Comparison of ENCODE assay signal across 23 cellular contexts in the genomic region with DNA sequence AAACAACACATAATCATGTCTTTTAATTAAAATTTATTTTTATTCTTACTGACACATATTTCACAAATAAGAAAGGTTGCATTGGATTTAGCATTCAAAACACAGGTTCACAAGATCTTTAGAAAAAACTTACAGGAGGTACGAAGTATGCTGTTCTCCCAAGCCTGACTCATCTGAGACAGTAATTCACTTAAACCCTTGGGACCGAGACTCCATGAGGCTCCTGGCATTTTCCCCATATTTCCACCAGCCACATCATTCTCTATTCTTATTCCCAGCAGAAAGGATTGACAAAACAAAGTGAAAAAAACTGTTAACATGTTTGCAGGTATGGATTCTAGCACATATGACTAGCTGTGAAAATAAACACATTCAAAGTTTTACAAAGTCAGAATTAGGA. TPM values are rescaled to one million over a fixed set of nuclear protein-coding genes. Genes with fewer than 3 reads are reported as not detected.
DNase-seq lines count a peak whose midpoint lies in the region; ATAC-seq and TF ChIP-seq lines count a peak whose summit lies in the region.
"Had no signal": no experiment of that assay in that cellular context is flagged by ENCODE, and none has a peak within 500 bp of the region (broad histone marks: within the 10 kb centered on the region; RNA-seq: fewer than 3 reads in every experiment).

No MANE protein-coding gene starts in this region.

- H3K36me3 ChIP-seq in GM23248 (ENCODE audit: low read depth) (no peaks in the 10 kb centered on the region), trophoblast cell (ENCODE audit: control insufficient read depth in 1 of 2, insufficient read depth in 2 of 2, low read length in 2 of 2) (no peaks in the 10 kb centered on the region), SK-N-SH (replicated peaks in 1 of 2; ENCODE audit: control insufficient read depth in 1 of 2, insufficient read depth in 2 of 2, low read length in 1 of 2) (no peaks in the 10 kb centered on the region)
- H3K36me3 ChIP-seq: MG63, Peyer's patch had no signal

- no peak for TF ChIP-seq EP300 in SK-N-SH (IDR thresholded peaks at IDR 0.05; ENCODE audit: borderline replicate concordance in 1 of 2, low read depth in 1 of 2, low read length in 1 of 2)

- no peak overlapping the region for H3K9ac ChIP-seq in GM23248
- H3K9ac ChIP-seq in trophoblast cell (ENCODE audit: low read length): no peak overlapping the region
- H3K9ac ChIP-seq in SK-N-SH: no peak overlapping the region
- H3K9ac ChIP-seq: KMS-11 had no signal

- H3K9me3 ChIP-seq in GM23248 (ENCODE audit: low read depth) (no peaks in the 10 kb centered on the region), trophoblast cell (ENCODE audit: insufficient read depth, low read depth, low read length) (no peaks in the 10 kb centered on the region), SK-N-SH (0 out of 2 replicates have a peak, but pooled peaks cover 5% of the 10 kb centered on the region)
- H3K9me3 ChIP-seq: MG63, Peyer's patch had no signal

- H3F3A ChIP-seq in GM23248 (ENCODE audit: insufficient read depth) (peaks cover 16% of the 10 kb centered on the region), SK-N-SH (replicated peaks; ENCODE audit: insufficient read depth) (no peaks in the 10 kb centered on the region)

- H2BK5ac ChIP-seq in trophoblast cell (ENCODE audit: low read depth, low read length, poor library complexity): no peak overlapping the region

- H4K20me1 ChIP-seq in GM23248 (ENCODE audit: insufficient read depth): no peaks in the 10 kb centered on the region
- no peaks in the 10 kb centered on the region for H4K20me1 ChIP-seq in SK-N-SH (ENCODE audit: insufficient read depth)

- no peak overlapping the region for H2BK120ac ChIP-seq in trophoblast cell (ENCODE audit: insufficient read depth, low read length, poor library complexity)

- POLR2A ChIA-PET in SK-N-SH (lab: Yijun Ruan, JAX): no interaction called here

- H3K27me3 ChIP-seq in GM23248 (replicated peaks; ENCODE audit: insufficient read depth) (no peaks in the 10 kb centered on the region), trophoblast cell (ENCODE audit: insufficient read depth, low read length) (no peaks in the 10 kb centered on the region), SK-N-SH (ENCODE audit: insufficient read depth) (no peaks in the 10 kb centered on the region)
- H3K27me3 ChIP-seq: MG63, Peyer's patch had no signal

- no peaks in the 10 kb centered on the region for H3K79me1 ChIP-seq in trophoblast cell (ENCODE audit: low read length)

- no peak overlapping the region for H4K8ac ChIP-seq in trophoblast cell (ENCODE audit: low read depth, low read length)

- H3K4me1 ChIP-seq in GM23248 (ENCODE audit: insufficient read depth) (peaks cover 26% of the 10 kb centered on the region), trophoblast cell (ENCODE audit: control insufficient read depth in 1 of 2, insufficient read depth in 2 of 2, low read length in 2 of 2) (no peaks in the 10 kb centered on the region), SK-N-SH (ENCODE audit: control insufficient read depth in 1 of 2, insufficient read depth in 2 of 2, low read depth in 1 of 2, low read length in 1 of 2) (no peaks in the 10 kb centered on the region)
- H3K4me1 ChIP-seq: Peyer's patch had no signal

- H3K27ac ChIP-seq in GM23248 (peak overlapping the region; percentile 14), trophoblast cell (ENCODE audit: low read depth, low read length) (no peak overlapping the region), SK-N-SH (ENCODE audit: low read depth in 2 of 2, low read length in 1 of 2) (no peak overlapping the region)
- H3K27ac ChIP-seq: KMS-11, Peyer's patch had no signal

- TF ChIP-seq CTCF in AG10803 (conservative IDR thresholded peaks at IDR 0.05; ENCODE audit: low read length) (no peak), choroid plexus epithelial cell (conservative IDR thresholded peaks at IDR 0.05; ENCODE audit: low read depth, low read length) (no peak), foreskin fibroblast (IDR thresholded peaks at IDR 0.05; ENCODE audit: low read depth, low read length) (no peak), SK-N-SH (IDR thresholded peaks at IDR 0.05) (no peak)

- H3K4ac ChIP-seq in trophoblast cell (ENCODE audit: low read depth, low read length): no peak overlapping the region

- no peak overlapping the region for H3K18ac ChIP-seq in trophoblast cell (ENCODE audit: low read length)

- no peak for TF ChIP-seq RAD21 in SK-N-SH (IDR thresholded peaks at IDR 0.05; ENCODE audit: low read length)

- no peak overlapping the region for H2BK12ac ChIP-seq in trophoblast cell (ENCODE audit: low read length)

- H3K79me2 ChIP-seq in GM23248 (ENCODE audit: insufficient read depth) (peaks cover 48% of the 10 kb centered on the region), trophoblast cell (ENCODE audit: control insufficient read depth, insufficient read depth, low read length, poor library complexity) (no peaks in the 10 kb centered on the region), SK-N-SH (ENCODE audit: insufficient read depth) (no peaks in the 10 kb centered on the region)

- no peaks in the 10 kb centered on the region for H3K9me2 ChIP-seq in GM23248 (ENCODE audit: insufficient read depth)
- no peaks in the 10 kb centered on the region for H3K9me2 ChIP-seq in SK-N-SH

- WGBS in GM23248 (ENCODE audit: low coverage in 1 of 2, low lambda C conversion rate in 2 of 2, missing lambda C conversion rate in 2 of 2), 2 experiments: 1 to 4% methylated on average over 2 of the region's 2 CpGs
- WGBS in trophoblast cell (ENCODE audit: extremely low coverage, insufficient coverage, insufficient read length): no CpG with 5 or more reads among the region's 2 CpGs
- WGBS in SK-N-SH (ENCODE audit: low lambda C conversion rate): 20% methylated on average over 2 of the region's 2 CpGs

- H3K23ac ChIP-seq in trophoblast cell (ENCODE audit: low read length): no peak overlapping the region

- no peak overlapping the region for H2AK5ac ChIP-seq in trophoblast cell (ENCODE audit: low read length)

- no peak overlapping the region for H4K12ac ChIP-seq in trophoblast cell (ENCODE audit: low read depth, low read length)

- H4K91ac ChIP-seq in trophoblast cell (ENCODE audit: low read depth, low read length): no peak overlapping the region

- no peak overlapping the region for H3K14ac ChIP-seq in trophoblast cell (ENCODE audit: low read length)

- DNase-seq in AG10803 (ENCODE audit: low read depth) (peak; percentile 84), GM23248 (peak; percentile 96), choroid plexus epithelial cell (ENCODE audit: low read depth) (peak; percentile 40), foreskin fibroblast (peak; percentile 20 to 40), trophoblast cell (no peak), dermis blood vessel endothelial cell (no peak), SK-N-SH (no peak)
- DNase-seq: C1 segment of cervical spinal cord, DMS79 treated with DMSO at 0.1 percent for 48 hours, GOT3, MG63, NCI-H1092 treated with DMSO at 0.1 percent for 48 hours, NCI-H1694 treated with DMSO at 0.1 percent for 48 hours, NCI-H2107, NCI-H446 treated with DMSO at 0.1 percent for 48 hours, Peyer's patch, SHP77, T-helper 1 cell had no signal

- no peak overlapping the region for H3K4me3 ChIP-seq in AG10803 (ENCODE audit: low read length)
- H3K4me3 ChIP-seq in GM23248: no peak overlapping the region
- no peak overlapping the region for H3K4me3 ChIP-seq in choroid plexus epithelial cell (ENCODE audit: low read depth, low read length)
- no peak overlapping the region for H3K4me3 ChIP-seq in foreskin fibroblast (ENCODE audit: low read depth in 1 of 2, low read length in 2 of 2)
- no peak overlapping the region for H3K4me3 ChIP-seq in trophoblast cell (ENCODE audit: low read depth, low read length)
- no peak overlapping the region for H3K4me3 ChIP-seq in SK-N-SH (ENCODE audit: low read depth in 2 of 2, low read length in 1 of 2)
- H3K4me3 ChIP-seq: MG63, Peyer's patch had no signal

- H3K4me2 ChIP-seq in GM23248 (ENCODE audit: unreplicated experiment): peak overlapping the region; percentile 10
- no peak overlapping the region for H3K4me2 ChIP-seq in trophoblast cell (ENCODE audit: low read length)
- no peak overlapping the region for H3K4me2 ChIP-seq in SK-N-SH
- H3K4me2 ChIP-seq: KMS-11 had no signal

- H2AFZ ChIP-seq in GM23248: no peak overlapping the region
- H2AFZ ChIP-seq in trophoblast cell (ENCODE audit: insufficient read depth, low read length, poor library complexity): no peak overlapping the region
- no peak overlapping the region for H2AFZ ChIP-seq in SK-N-SH (ENCODE audit: low read depth)

- in situ Hi-C loops in GM23248 (cut with MboI): no loop called here

- CTCF ChIA-PET in SK-N-SH (lab: Yijun Ruan, JAX): no interaction called here

- ATAC-seq in HG03378 (IDR thresholded peaks at IDR 0.05; ENCODE audit: unreplicated experiment): no peak
- ATAC-seq: HepG2, SK-N-SH treated with all-trans-retinoic acid at 6 μM for 48 hours had no signal

TF ChIP-seq in SK-N-SH, 30 proteins besides CTCF, POLR2A, EP300 and RAD21 (continues in another document):
- TF ChIP-seq NFIC (IDR thresholded peaks at IDR 0.05; ENCODE audit: borderline replicate concordance) (no peak), SMC3 (IDR thresholded peaks at IDR 0.05; ENCODE audit: low read depth, low read length) (no peak), MEF2A (IDR thresholded peaks at IDR 0.05; ENCODE audit: borderline replicate concordance, low read depth) (no peak), RFX5 (IDR thresholded peaks at IDR 0.05; ENCODE audit: low read length) (no peak), GABPA (IDR thresholded peaks at IDR 0.05; ENCODE audit: low read depth) (no peak), TEAD4 (IDR thresholded peaks at IDR 0.05; ENCODE audit: borderline replicate concordance, insufficient read depth) (no peak), RXRA (IDR thresholded peaks at IDR 0.05; ENCODE audit: borderline replicate concordance, low read depth) (no peak), FOXJ3 (CRISPR knock-in tag; IDR thresholded peaks at IDR 0.05) (no peak), GATA2 (CRISPR knock-in tag; IDR thresholded peaks at IDR 0.05) (no peak), POLR2AphosphoS5 (IDR thresholded peaks at IDR 0.05; ENCODE audit: low read depth, low read length) (no peak)
- TF ChIP-seq, protein P1, sequence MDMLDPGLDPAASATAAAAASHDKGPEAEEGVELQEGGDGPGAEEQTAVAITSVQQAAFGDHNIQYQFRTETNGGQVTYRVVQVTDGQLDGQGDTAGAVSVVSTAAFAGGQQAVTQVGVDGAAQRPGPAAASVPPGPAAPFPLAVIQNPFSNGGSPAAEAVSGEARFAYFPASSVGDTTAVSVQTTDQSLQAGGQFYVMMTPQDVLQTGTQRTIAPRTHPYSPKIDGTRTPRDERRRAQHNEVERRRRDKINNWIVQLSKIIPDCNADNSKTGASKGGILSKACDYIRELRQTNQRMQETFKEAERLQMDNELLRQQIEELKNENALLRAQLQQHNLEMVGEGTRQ (IDR thresholded peaks at IDR 0.05; ENCODE audit: borderline replicate concordance, low read depth, low read length): no peak

RNA-seq across cellular contexts. Expression of a gene that starts 52.6 kb away (rescaled TPM):
- 18.5 and 24.4 TPM in 2 replicates for total RNA-seq in GM23248 (2014; rRNA removed; shearing (Covaris generic))
- polyA plus RNA-seq in GM23248 (2016; fragmentation: Nextera tagmentation; extraction: Ambion mirVana): 4.3 and 5.6 TPM in 2 replicates
- polyA plus RNA-seq in trophoblast cell (2013): 0.08 and 0.11 TPM in 2 replicates
- not detected in 2 replicates for total RNA-seq in dermis blood vessel endothelial cell
- 2.8 and 3.3 TPM in 2 replicates for polyA plus RNA-seq in SK-N-SH (2012; rRNA removed)
- polyA plus RNA-seq in SK-N-SH (2012; cell fraction: cytosol; rRNA removed): 3.1 and 3.6 TPM in 2 replicates
- polyA plus RNA-seq in SK-N-SH (2012; cell fraction: nucleus; rRNA removed): 2.4 and 7.3 TPM in 2 replicates
- total RNA-seq: G401, HepG2 had no signal
- polyA plus RNA-seq: HepG2 had no signal

Comparison
In these comparisons a context has a peak if more than half of its experiments do, and no peak if none do; other contexts are left out.
1. DNase-seq: peak in AG10803 (single experiment), GM23248 (single experiment), choroid plexus epithelial cell (single experiment) and foreskin fibroblast (2 of 2); none in trophoblast cell (0 of 2), dermis blood vessel endothelial cell (single experiment) and SK-N-SH (single experiment).
2. RNA of a gene that starts 52.6 kb away (total RNA-seq): 18.5 to 24.4 TPM in GM23248; not detected in dermis blood vessel endothelial cell; every median in the first group is over 10 times any median in the second.